ENCODE assay signal across 19 cellular contexts in genomic region chr3:134620476-134621115, GRCh38. TPM values are rescaled to one million over a fixed set of nuclear protein-coding genes. Genes with fewer than 3 reads are reported as not detected.
DNase-seq lines count a peak whose midpoint lies in the region; ATAC-seq, FAIRE-seq and TF ChIP-seq lines count a peak whose summit lies in the region.
"Had no signal": no experiment of that assay in that cellular context is flagged by ENCODE, and none has a peak within 500 bp of the region (broad histone marks: within the 10 kb centered on the region; RNA-seq: fewer than 3 reads in every experiment).

No MANE protein-coding gene starts in this region.

- H3K9me3 Mint-ChIP-seq in WTC11, result no peaks in the 10 kb centered on the region
- H3K9me3 Mint-ChIP-seq in activated T-helper 2 cell treated with anti-CD3 and anti-CD28 coated beads, Interferon-gamma antibody, Interleukin-2, Interleukin-4, amounts not matched to agents 10 μg/mL and 5 μg/mL and 100 μg/mL, durations not matched to agents 14 hours and 24 hours and 36 hours, result no peaks in the 10 kb centered on the region
- H3K9me3 Mint-ChIP-seq: CD4-positive, alpha-beta memory T cell had no signal

- H2BK5ac ChIP-seq in H1 (ENCODE audit: low read depth, low read length), result no peak overlapping the region
- H2BK5ac ChIP-seq in neuronal stem cell (ENCODE audit: low read length), result no peak overlapping the region

- no peak for ATAC-seq in WTC11
- ATAC-seq: A549, HCT116 had no signal

- H3K4me1 ChIP-seq in H1 (replicated peaks in 1 of 4; ENCODE audit: control insufficient read depth in 3 of 4, insufficient read depth in 4 of 4, low read length in 3 of 4) (peaks cover 0 to 3% (median 0%) of the 10 kb centered on the region in 4 experiments; a peak in 1 of 7 replicates), neuronal stem cell (ENCODE audit: control insufficient read depth in 2 of 2, insufficient read depth in 1 of 2, low read depth in 1 of 2, low read length in 2 of 2) (peaks cover 13 to 14% of the 10 kb centered on the region in 2 donors)
- H3K4me1 ChIP-seq: A549, BE2C had no signal

- no peak overlapping the region for H3K4me3 Mint-ChIP-seq in WTC11
- H3K4me3 Mint-ChIP-seq in activated T-helper 2 cell treated with anti-CD3 and anti-CD28 coated beads, Interferon-gamma antibody, Interleukin-2, Interleukin-4, amounts not matched to agents 10 μg/mL and 5 μg/mL and 100 μg/mL, durations not matched to agents 14 hours and 24 hours and 36 hours (ENCODE audit: low read depth), result no peak overlapping the region
- H3K4me3 Mint-ChIP-seq: CD4-positive, alpha-beta memory T cell had no signal

- H4K20me1 ChIP-seq in H1 (replicated peaks in 1 of 2; ENCODE audit: control insufficient read depth in 1 of 2, insufficient read depth in 2 of 2, low read length in 2 of 2), result no peaks in the 10 kb centered on the region

- no peak for TF ChIP-seq POLR2A in H1 (IDR thresholded peaks at IDR 0.05; ENCODE audit: control extremely low read depth in 1 of 2, low read depth in 2 of 2, low read length in 2 of 2)

- peaks cover 7% of the 10 kb centered on the region; the same call in 1 of the 2 replicates for H3K4me1 Mint-ChIP-seq in WTC11
- no peaks in the 10 kb centered on the region for H3K4me1 Mint-ChIP-seq in activated T-helper 2 cell treated with anti-CD3 and anti-CD28 coated beads, Interferon-gamma antibody, Interleukin-2, Interleukin-4, amounts not matched to agents 10 μg/mL and 5 μg/mL and 100 μg/mL, durations not matched to agents 14 hours and 24 hours and 36 hours (ENCODE audit: low read depth)

- H3K36me3 ChIP-seq in H1 (ENCODE audit: control insufficient read depth in 2 of 4, insufficient read depth in 4 of 4, low read length in 3 of 4) (no peaks in the 10 kb centered on the region), neuronal stem cell (replicated peaks in 1 of 2; ENCODE audit: control insufficient read depth in 2 of 2, insufficient read depth in 2 of 2, low read length in 2 of 2) (no peaks in the 10 kb centered on the region)
- H3K36me3 ChIP-seq: BE2C had no signal

- H3K9ac ChIP-seq in H1 (replicated peaks in 1 of 4; ENCODE audit: extremely low read depth in 1 of 4, low read depth in 3 of 4, low read length in 3 of 4) (no peak overlapping the region), neuronal stem cell (ENCODE audit: low read depth, low read length, poor library complexity) (no peak overlapping the region)

- H2AK5ac ChIP-seq in H1 (ENCODE audit: low read depth, low read length) (no peak overlapping the region), neuronal stem cell (ENCODE audit: low read depth, low read length) (peak overlapping the region; percentile 53)

- H4K5ac ChIP-seq in H1 (ENCODE audit: insufficient read length, low read depth, low read length), result no peak overlapping the region

- DNase-seq in WTC11 (ENCODE audit: low spot score), result peak; percentile 3
- peak in 1 of 2 experiments; percentile 17 for DNase-seq in H1 (ENCODE audit: low read depth in 1 of 2, low spot score in 2 of 2)
- no peak for DNase-seq in neuronal stem cell (ENCODE audit: low spot score)
- DNase-seq in NCI-H1105 treated with DMSO at 0.1 percent for 48 hours (lab: John Stamatoyannopoulos, UW), result no peak
- no peak for DNase-seq in activated T-helper 2 cell treated with anti-CD3 and anti-CD28 coated beads, Interferon-gamma antibody, Interleukin-2, Interleukin-4, amounts not matched to agents 10 μg/mL and 5 μg/mL and 100 μg/mL, durations not matched to agents 14 hours and 24 hours and 36 hours (ENCODE audit: low spot score)
- no peak for DNase-seq in hippocampal formation (lab: John Stamatoyannopoulos, UW)
- DNase-seq: BE2C; CD4-positive, alpha-beta memory T cell; DMS153; DMS79 treated with DMSO at 0.1 percent for 48 hours; EL; IMR-90 had no signal

- H3K23ac ChIP-seq in H1 (ENCODE audit: insufficient read length), result no peak overlapping the region
- no peak overlapping the region for H3K23ac ChIP-seq in neuronal stem cell (ENCODE audit: low read depth, low read length, poor library complexity)

- H3K4ac ChIP-seq in H1 (replicated peaks; ENCODE audit: insufficient read length, low read depth, low read length), result no peak overlapping the region
- no peak overlapping the region for H3K4ac ChIP-seq in neuronal stem cell (ENCODE audit: low read length)

- H3K27ac ChIP-seq in H1 (ENCODE audit: low read depth, low read length) (no peak overlapping the region), neuronal stem cell (replicated peaks; ENCODE audit: low read length) (no peak overlapping the region)
- H3K27ac ChIP-seq: A549, C4-2B had no signal

- H3K4me3 ChIP-seq in H1 (ENCODE audit: extremely low read depth in 1 of 4, insufficient read depth in 2 of 4, low read depth in 3 of 4, low read length in 4 of 4) (no peak overlapping the region), neuronal stem cell (ENCODE audit: low read length in 2 of 2) (no peak overlapping the region)
- H3K4me3 ChIP-seq: A549 had no signal

- FAIRE-seq in H1 (lab: Jason Lieb, UNC), result no peak
- FAIRE-seq: A549, D721Med, G401.6, GM12891 had no signal

- H3K27me3 Mint-ChIP-seq in WTC11 (ENCODE audit: low read depth), result no peaks in the 10 kb centered on the region
- no peaks in the 10 kb centered on the region for H3K27me3 Mint-ChIP-seq in activated T-helper 2 cell treated with anti-CD3 and anti-CD28 coated beads, Interferon-gamma antibody, Interleukin-2, Interleukin-4, amounts not matched to agents 10 μg/mL and 5 μg/mL and 100 μg/mL, durations not matched to agents 14 hours and 24 hours and 36 hours (ENCODE audit: low read depth)

- H2BK15ac ChIP-seq in H1 (ENCODE audit: low read length), result no peak overlapping the region
- no peak overlapping the region for H2BK15ac ChIP-seq in neuronal stem cell (ENCODE audit: low read length)

- no peaks in the 10 kb centered on the region for H3K79me2 ChIP-seq in H1 (ENCODE audit: control insufficient read depth in 1 of 2, insufficient read depth in 2 of 2, low read length in 2 of 2)

- no peaks in the 10 kb centered on the region for H3K27me3 ChIP-seq in H1 (replicated peaks in 1 of 4; ENCODE audit: control insufficient read depth in 3 of 4, extremely low read depth in 1 of 4, insufficient read depth in 3 of 4, low read length in 3 of 4)
- no peaks in the 10 kb centered on the region for H3K27me3 ChIP-seq in neuronal stem cell (ENCODE audit: control insufficient read depth in 3 of 3, insufficient read depth in 3 of 3, low read depth in 1 of 3, low read length in 3 of 3)
- H3K27me3 ChIP-seq: BE2C had no signal

- H3K18ac ChIP-seq in H1 (ENCODE audit: extremely low read depth, low read length) (no peak overlapping the region), neuronal stem cell (ENCODE audit: low read length) (peak overlapping the region; percentile 2)

- TF ChIP-seq RAD21 in H1 (IDR thresholded peaks at IDR 0.05 in 1 of 2, conservative IDR thresholded peaks at IDR 0.05 in 1 of 2; ENCODE audit: low read depth in 2 of 2, low read length in 2 of 2), result no peak

- H4K8ac ChIP-seq in H1 (ENCODE audit: extremely low read depth, insufficient read depth, low read length), result peak overlapping the region; percentile 53; the same call in 1 of the 2 replicates
- no peak overlapping the region for H4K8ac ChIP-seq in neuronal stem cell (ENCODE audit: low read depth, low read length)

- H3K14ac ChIP-seq in H1 (ENCODE audit: insufficient read length) (no peak overlapping the region), neuronal stem cell (ENCODE audit: low read length) (no peak overlapping the region)

- H2AFZ ChIP-seq in H1 (ENCODE audit: low read length) (no peak overlapping the region), neuronal stem cell (ENCODE audit: low read length) (no peak overlapping the region)

- H3K27ac Mint-ChIP-seq in WTC11, result no peak overlapping the region
- no peak overlapping the region for H3K27ac Mint-ChIP-seq in activated T-helper 2 cell treated with anti-CD3 and anti-CD28 coated beads, Interferon-gamma antibody, Interleukin-2, Interleukin-4, amounts not matched to agents 10 μg/mL and 5 μg/mL and 100 μg/mL, durations not matched to agents 14 hours and 24 hours and 36 hours
- H3K27ac Mint-ChIP-seq: CD4-positive, alpha-beta memory T cell had no signal

- H2BK12ac ChIP-seq in H1 (ENCODE audit: low read depth, low read length) (no peak overlapping the region), neuronal stem cell (ENCODE audit: low read length) (no peak overlapping the region)

- no peaks in the 10 kb centered on the region for H3K23me2 ChIP-seq in H1 (ENCODE audit: low read depth, low read length)

- POLR2A ChIA-PET in WTC11 (lab: Charles Lee), result no interaction called here
- POLR2A ChIA-PET in H1 (lab: Charles Lee; ENCODE audit: partially characterized antibody), result no interaction called here

- no peak overlapping the region for H2BK20ac ChIP-seq in H1 (ENCODE audit: low read length)

- H3K56ac ChIP-seq in H1 (replicated peaks; ENCODE audit: insufficient read length, low read depth, low read length), result no peak overlapping the region

- TF ChIP-seq EP300 in H1 (IDR thresholded peaks at IDR 0.05; ENCODE audit: borderline replicate concordance in 1 of 2, low read depth in 2 of 2, low read length in 2 of 2), result no peak

- 83% methylated on average over 5 of the region's 5 CpGs; no CpG with 5 or more reads in 1 of the 2 experiments for WGBS in H1 (ENCODE audit: extremely low coverage in 1 of 2, insufficient coverage in 1 of 2, insufficient read length in 1 of 2, insufficient replicate concordance in 2 of 2, low coverage in 1 of 2, low lambda C conversion rate in 2 of 2, missing lambda C conversion rate in 1 of 2), 2 experiments
- no CpG with 5 or more reads among the region's 5 CpGs for WGBS in neuronal stem cell (ENCODE audit: extremely low coverage in 2 of 2, insufficient read length in 2 of 2, insufficient replicate concordance in 1 of 2), 2 donors

- H3K79me1 ChIP-seq in H1 (ENCODE audit: low read depth, low read length) (no peaks in the 10 kb centered on the region), neuronal stem cell (ENCODE audit: low read depth, low read length) (no peaks in the 10 kb centered on the region)

- intact Hi-C loops in activated T-helper 2 cell treated with anti-CD3 and anti-CD28 coated beads, Interferon-gamma antibody, Interleukin-2, Interleukin-4, amounts not matched to agents 10 μg/mL and 5 μg/mL and 100 μg/mL, durations not matched to agents 14 hours and 24 hours and 36 hours (cut with micrococcal nuclease), result no loop called here

- H3K4me2 ChIP-seq in H1 (ENCODE audit: insufficient read depth in 1 of 2, low read depth in 2 of 2, low read length in 2 of 2) (no peak overlapping the region), neuronal stem cell (ENCODE audit: insufficient read depth, low read length, poor library complexity, severe bottlenecking) (no peak overlapping the region)
- H3K4me2 ChIP-seq: A549 had no signal

- no peak overlapping the region for H2BK120ac ChIP-seq in H1 (replicated peaks; ENCODE audit: low read depth, low read length)
- H2BK120ac ChIP-seq in neuronal stem cell (ENCODE audit: low read depth, low read length), result no peak overlapping the region

- H4K91ac ChIP-seq in H1 (replicated peaks; ENCODE audit: insufficient read length, low read length) (no peak overlapping the region), neuronal stem cell (ENCODE audit: low read depth, low read length, poor library complexity) (no peak overlapping the region)

- no peaks in the 10 kb centered on the region for H3K36me3 Mint-ChIP-seq in WTC11
- no peaks in the 10 kb centered on the region for H3K36me3 Mint-ChIP-seq in activated T-helper 2 cell treated with anti-CD3 and anti-CD28 coated beads, Interferon-gamma antibody, Interleukin-2, Interleukin-4, amounts not matched to agents 10 μg/mL and 5 μg/mL and 100 μg/mL, durations not matched to agents 14 hours and 24 hours and 36 hours (ENCODE audit: low read depth)
- H3K36me3 Mint-ChIP-seq: CD4-positive, alpha-beta memory T cell had no signal

- CTCF ChIA-PET in WTC11 (lab: Charles Lee), result interaction anchor here (1.1 to 1.9 kb wide), 4 partner anchors 10 to 134 kb away, joined by 3 to 5 read pairs (median 4); no protein-coding TSS in a partner anchor
- CTCF ChIA-PET in H1 (lab: Charles Lee; ENCODE audit: partially characterized antibody), result interaction anchor here (0.7 to 4.3 kb wide), 7 partner anchors 8 to 135 kb away, joined by 3 to 25 read pairs (median 5); no protein-coding TSS in a partner anchor

- TF ChIP-seq CTCF in WTC11 (IDR thresholded peaks at IDR 0.05) (no peak), H1 (IDR thresholded peaks at IDR 0.05; ENCODE audit: control extremely low read depth in 1 of 3, insufficient read depth in 1 of 3, low read depth in 1 of 3, low read length in 3 of 3) (no peak)

- H3K9me3 ChIP-seq in H1 (ENCODE audit: insufficient read depth in 2 of 2, low read depth in 1 of 2, low read length in 1 of 2) (no peaks in the 10 kb centered on the region), neuronal stem cell (replicated peaks in 1 of 2; ENCODE audit: control insufficient read depth in 2 of 2, insufficient read depth in 1 of 2, low read depth in 1 of 2, low read length in 2 of 2) (no peaks in the 10 kb centered on the region)
- H3K9me3 ChIP-seq: A549, BE2C had no signal

RNA-seq across cellular contexts. Expression of gene KY, which starts 30.2 kb away (rescaled TPM):
- total RNA-seq in WTC11 (2021), result not detected in 3 replicates
- total RNA-seq in H1 (2021; fragmentation: NEBNext Ultra II Directional; extraction: Animal tissue kit (Norgen Biotek cat#: 25700)), result not detected in 2 replicates
- not detected in 2 replicates for polyA plus RNA-seq in H1 (2011; rRNA removed)
- polyA plus RNA-seq in H1 (2011; cell fraction: cytosol; rRNA removed), result not detected
- not detected for polyA plus RNA-seq in H1 (2011; cell fraction: nucleus; rRNA removed)
- not detected in 4 replicates for polyA plus RNA-seq in H1 (2012, experiment 1 of 2)
- polyA plus RNA-seq in H1 (2012, experiment 2 of 2), result not detected
- polyA plus RNA-seq in H1 (2013, experiment 1 of 2), result not detected
- not detected for polyA plus RNA-seq in H1 (2013, experiment 2 of 2)
- polyA minus RNA-seq in H1 (2011; rRNA and poly(A)+ RNA removed), result not detected in 2 replicates
- not detected for polyA minus RNA-seq in H1 (2011; cell fraction: cytosol; rRNA and poly(A)+ RNA removed)
- polyA minus RNA-seq in H1 (2011; cell fraction: nucleus; rRNA and poly(A)+ RNA removed), result not detected
- 0.04 TPM for polyA plus RNA-seq in neuronal stem cell (2013, experiment 1 of 2)
- polyA plus RNA-seq in neuronal stem cell (2013, experiment 2 of 2), result 0.03 TPM
- total RNA-seq in activated T-helper 2 cell treated with anti-CD3 and anti-CD28 coated beads, Interferon-gamma antibody, Interleukin-2, Interleukin-4, amounts not matched to agents 10 μg/mL and 5 μg/mL and 100 μg/mL, durations not matched to agents 14 hours and 24 hours and 36 hours, result not detected in 2 replicates
- total RNA-seq: CD4-positive, alpha-beta memory T cell; HT-29 had no signal
- polyA plus RNA-seq: CD4-positive, alpha-beta memory T cell had no signal
